Comparison of ENCODE assay signal across 13 cellular contexts in genomic region chr5:172055996-172056395, GRCh38. TPM values are rescaled to one million over a fixed set of nuclear protein-coding genes. Genes with fewer than 3 reads are reported as not detected.
DNase-seq lines count a peak whose midpoint lies in the region; ATAC-seq, FAIRE-seq and TF ChIP-seq lines count a peak whose summit lies in the region.
"Had no signal": no experiment of that assay in that cellular context is flagged by ENCODE, and none has a peak within 500 bp of the region (broad histone marks: within the 10 kb centered on the region; RNA-seq: fewer than 3 reads in every experiment).

No MANE protein-coding gene starts in this region.

- no peak for TF ChIP-seq EP300 in A549 (IDR thresholded peaks at IDR 0.05)

- H3K36me3 ChIP-seq in CD4-positive, CD25-positive, alpha-beta regulatory T cell (ENCODE audit: control insufficient read depth, insufficient read depth, low read length) = peaks cover 93% of the 10 kb centered on the region

- H3K36me3 Mint-ChIP-seq in CD4-positive, CD25-positive, alpha-beta regulatory T cell = peaks cover 54% of the 10 kb centered on the region
- H3K36me3 Mint-ChIP-seq in activated naive CD8-positive, alpha-beta T cell treated with anti-CD3 and anti-CD28 coated beads for 36 hours = peaks cover 39% of the 10 kb centered on the region
- peaks cover 17% of the 10 kb centered on the region for H3K36me3 Mint-ChIP-seq in natural killer cell treated with Interleukin-12 subunit alpha and Interleukin-12 subunit beta and Interleukin-15 and Interleukin-18, amount 100 ng/mL, for 72 hours

- H3K4me3 Mint-ChIP-seq in CD4-positive, CD25-positive, alpha-beta regulatory T cell = peak overlapping the region in 1 of 4 donors; percentile 60
- no peak overlapping the region for H3K4me3 Mint-ChIP-seq in activated naive CD8-positive, alpha-beta T cell treated with anti-CD3 and anti-CD28 coated beads for 36 hours
- no peak overlapping the region for H3K4me3 Mint-ChIP-seq in natural killer cell treated with Interleukin-12 subunit alpha and Interleukin-12 subunit beta and Interleukin-15 and Interleukin-18, amount 100 ng/mL, for 72 hours

- no peaks in the 10 kb centered on the region for H3K27me3 ChIP-seq in CD4-positive, CD25-positive, alpha-beta regulatory T cell (ENCODE audit: control insufficient read depth, insufficient read depth, low read length)

- TF ChIP-seq CTCF in A549 (IDR thresholded peaks at IDR 0.05) = no peak

- DNase-seq in A549 (ENCODE audit: low read depth in 1 of 2, low spot score in 1 of 2) (no peak), DMS53 treated with DMSO at 0.1 percent for 48 hours (lab: John Stamatoyannopoulos, UW; ENCODE audit: unreplicated experiment) (no peak), germinal center (ENCODE audit: low spot score) (no peak), inferior parietal cortex (ENCODE audit: extremely low spot score) (no peak)
- no peak for DNase-seq in CD4-positive, CD25-positive, alpha-beta regulatory T cell
- DNase-seq in activated naive CD8-positive, alpha-beta T cell treated with anti-CD3 and anti-CD28 coated beads for 36 hours = no peak
- DNase-seq in natural killer cell treated with Interleukin-12 subunit alpha and Interleukin-12 subunit beta and Interleukin-15 and Interleukin-18, amount 100 ng/mL, for 72 hours (ENCODE audit: low spot score) = no peak
- DNase-seq: COR-L47, GOT3, MM.1S, NCI-H187 treated with DMSO at 0.1 percent for 48 hours, NCI-H2171, NCI-H774 had no signal

- no peak for TF ChIP-seq RAD21 in A549 (conservative IDR thresholded peaks at IDR 0.05 in 1 of 2, IDR thresholded peaks at IDR 0.05 in 1 of 2)

- H3K27ac Mint-ChIP-seq in CD4-positive, CD25-positive, alpha-beta regulatory T cell = peak overlapping the region; percentile 57 to 83 (median 62)
- peak overlapping the region; percentile 31 for H3K27ac Mint-ChIP-seq in activated naive CD8-positive, alpha-beta T cell treated with anti-CD3 and anti-CD28 coated beads for 36 hours
- peak overlapping the region; percentile 41 to 53 for H3K27ac Mint-ChIP-seq in natural killer cell treated with Interleukin-12 subunit alpha and Interleukin-12 subunit beta and Interleukin-15 and Interleukin-18, amount 100 ng/mL, for 72 hours

- ATAC-seq in A549 = no peak
- no peak for ATAC-seq in CD4-positive, CD25-positive, alpha-beta regulatory T cell (ENCODE audit: low read depth in 2 of 2)
- ATAC-seq in natural killer cell treated with Interleukin-12 subunit alpha and Interleukin-12 subunit beta and Interleukin-15 and Interleukin-18, amount 100 ng/mL, for 72 hours = no peak

- no peak overlapping the region for H3K4me2 ChIP-seq in A549

- H3K27me3 Mint-ChIP-seq in CD4-positive, CD25-positive, alpha-beta regulatory T cell = no peaks in the 10 kb centered on the region
- no peaks in the 10 kb centered on the region for H3K27me3 Mint-ChIP-seq in activated naive CD8-positive, alpha-beta T cell treated with anti-CD3 and anti-CD28 coated beads for 36 hours
- H3K27me3 Mint-ChIP-seq in natural killer cell treated with Interleukin-12 subunit alpha and Interleukin-12 subunit beta and Interleukin-15 and Interleukin-18, amount 100 ng/mL, for 72 hours = no peaks in the 10 kb centered on the region

- POLR2A ChIA-PET in A549 (lab: Yijun Ruan, JAX) = no interaction called here

- H3K4me3 ChIP-seq in A549 = no peak overlapping the region
- H3K4me3 ChIP-seq in CD4-positive, CD25-positive, alpha-beta regulatory T cell (ENCODE audit: low read depth, low read length) = no peak overlapping the region

- FAIRE-seq in A549 (lab: Jason Lieb, UNC) = no peak

- H3K4me1 Mint-ChIP-seq in CD4-positive, CD25-positive, alpha-beta regulatory T cell = peaks cover 6 to 16% (median 9%) of the 10 kb centered on the region in 4 donors
- peaks cover 8% of the 10 kb centered on the region for H3K4me1 Mint-ChIP-seq in activated naive CD8-positive, alpha-beta T cell treated with anti-CD3 and anti-CD28 coated beads for 36 hours
- H3K4me1 Mint-ChIP-seq in natural killer cell treated with Interleukin-12 subunit alpha and Interleukin-12 subunit beta and Interleukin-15 and Interleukin-18, amount 100 ng/mL, for 72 hours (ENCODE audit: low read depth in 2 of 2) = peaks cover 4 to 10% of the 10 kb centered on the region in 2 donors

- CTCF ChIA-PET in A549 (lab: Yijun Ruan, JAX) = interaction anchor here (0.7 to 4.4 kb wide), 3 partner anchors 30 to 152 kb away, joined by 3 to 20 read pairs (median 4); no protein-coding TSS in a partner anchor

- WGBS in A549 (ENCODE audit: missing lambda C conversion rate) = 93% methylated on average over 3 of the region's 3 CpGs

- no peaks in the 10 kb centered on the region for H3K4me1 ChIP-seq in A549
- no peaks in the 10 kb centered on the region for H3K4me1 ChIP-seq in CD4-positive, CD25-positive, alpha-beta regulatory T cell (ENCODE audit: control insufficient read depth, insufficient read depth, low read length, poor library complexity, severe bottlenecking)

- H3K27ac ChIP-seq in A549 = no peak overlapping the region
- no peak overlapping the region for H3K27ac ChIP-seq in CD4-positive, CD25-positive, alpha-beta regulatory T cell (ENCODE audit: insufficient read depth, low read length, poor library complexity, severe bottlenecking)

- TF ChIP-seq POLR2A in A549 (IDR thresholded peaks at IDR 0.05; ENCODE audit: low read length) = no peak

- no peaks in the 10 kb centered on the region for H3K9me3 ChIP-seq in A549
- H3K9me3 ChIP-seq in CD4-positive, CD25-positive, alpha-beta regulatory T cell (ENCODE audit: control insufficient read depth in 2 of 2, low read length in 2 of 2) = no peaks in the 10 kb centered on the region

- H3K9me3 Mint-ChIP-seq in CD4-positive, CD25-positive, alpha-beta regulatory T cell = peaks cover 0 to 2% (median 0%) of the 10 kb centered on the region in 7 donors
- H3K9me3 Mint-ChIP-seq in activated naive CD8-positive, alpha-beta T cell treated with anti-CD3 and anti-CD28 coated beads for 36 hours = no peaks in the 10 kb centered on the region
- no peaks in the 10 kb centered on the region for H3K9me3 Mint-ChIP-seq in natural killer cell treated with Interleukin-12 subunit alpha and Interleukin-12 subunit beta and Interleukin-15 and Interleukin-18, amount 100 ng/mL, for 72 hours

TF ChIP-seq in A549, 52 proteins besides CTCF, POLR2A, EP300 and RAD21:
- TF ChIP-seq HEYL (CRISPR knock-in tag; IDR thresholded peaks at IDR 0.05) (no peak), FOXS1 (CRISPR knock-in tag; IDR thresholded peaks at IDR 0.05) (no peak), ZFP36 (IDR thresholded peaks at IDR 0.05; ENCODE audit: borderline replicate concordance, partially characterized antibody) (peak; percentile 68)
- TF ChIP-seq, protein P1, sequence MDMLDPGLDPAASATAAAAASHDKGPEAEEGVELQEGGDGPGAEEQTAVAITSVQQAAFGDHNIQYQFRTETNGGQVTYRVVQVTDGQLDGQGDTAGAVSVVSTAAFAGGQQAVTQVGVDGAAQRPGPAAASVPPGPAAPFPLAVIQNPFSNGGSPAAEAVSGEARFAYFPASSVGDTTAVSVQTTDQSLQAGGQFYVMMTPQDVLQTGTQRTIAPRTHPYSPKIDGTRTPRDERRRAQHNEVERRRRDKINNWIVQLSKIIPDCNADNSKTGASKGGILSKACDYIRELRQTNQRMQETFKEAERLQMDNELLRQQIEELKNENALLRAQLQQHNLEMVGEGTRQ (IDR thresholded peaks at IDR 0.05) = no peak

RNA-seq across cellular contexts. Expression of gene FBXW11, which starts 49.6 kb away (rescaled TPM):
- polyA plus RNA-seq in A549 (2011; rRNA removed) (80.2 and 87.4 TPM in 2 replicates), A549 (2017; fragmentation: RNase III; extraction: RNeasy Plus Mini Kit Qiagen cat#74134 plus additional on column Dnase treatment) (37.8 to 40.3 TPM (median 39.3 TPM) in 3 replicates)
- polyA plus RNA-seq in A549 (2012; cell fraction: cytosol; rRNA removed) = 26.5 and 31.2 TPM in 2 replicates
- polyA plus RNA-seq in A549 (2012; cell fraction: nucleus; rRNA removed) = 15.4 and 16.6 TPM in 2 replicates
- polyA minus RNA-seq in A549 (2011; rRNA and poly(A)+ RNA removed) = 104 and 118 TPM in 2 replicates
- total RNA-seq in CD4-positive, CD25-positive, alpha-beta regulatory T cell = 40.7 TPM
- polyA plus RNA-seq in CD4-positive, CD25-positive, alpha-beta regulatory T cell = 10 to 100 TPM; 20.6 to 26.0 (median 24.9) TPM
- 10 to 100 TPM; 55.1 to 60.8 TPM for total RNA-seq in activated naive CD8-positive, alpha-beta T cell treated with anti-CD3 and anti-CD28 coated beads for 36 hours
- total RNA-seq in natural killer cell treated with Interleukin-12 subunit alpha and Interleukin-12 subunit beta and Interleukin-15 and Interleukin-18, amount 100 ng/mL, for 72 hours = 10 to 100 TPM; 47.3 to 54.8 TPM
